14 cellular contexts compared by ENCODE assay signal in the genomic region with DNA sequence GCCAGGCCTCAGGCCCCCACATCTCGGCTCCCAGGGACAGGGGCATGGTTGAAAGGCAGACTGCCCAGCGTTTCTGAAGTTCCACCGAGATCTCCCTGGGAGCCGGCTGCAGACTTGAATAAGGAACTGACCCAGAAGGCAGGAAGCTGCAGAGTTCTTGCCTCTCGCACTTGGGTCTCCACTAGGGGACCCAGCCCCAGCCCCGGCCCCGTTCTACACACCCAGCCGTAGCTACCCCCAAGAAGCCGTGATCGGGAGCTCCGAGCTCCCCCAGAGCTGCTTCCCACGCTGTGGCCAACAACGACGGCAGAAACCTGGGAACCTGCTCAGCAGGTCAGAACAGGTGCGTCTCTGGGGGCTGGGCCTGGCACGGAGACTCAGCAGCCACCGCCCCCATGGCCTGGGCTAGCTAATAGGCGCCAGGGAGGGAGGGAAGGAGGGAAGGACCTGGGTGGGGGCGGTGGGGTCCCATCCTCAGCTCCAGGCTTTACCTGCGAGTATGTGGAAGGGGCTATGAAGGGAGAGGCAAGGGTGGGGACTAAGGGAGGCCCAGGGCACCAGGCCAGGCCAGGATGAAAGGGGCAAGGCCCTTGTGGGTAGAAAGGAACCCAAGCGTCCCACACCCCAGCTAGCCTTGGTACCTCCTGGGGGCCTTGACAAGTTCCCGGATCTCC. TPM values are rescaled to one million over a fixed set of nuclear protein-coding genes. Genes with fewer than 3 reads are reported as not detected.
A peak's percentile ranks its signal among the peaks of the same experiment; 100 is the strongest.
DNase-seq lines count a peak whose midpoint lies in the region; ATAC-seq and TF ChIP-seq lines count a peak whose summit lies in the region.
"Had no signal": no experiment of that assay in that cellular context is flagged by ENCODE, and none has a peak within 500 bp of the region (broad histone marks: within the 10 kb centered on the region; RNA-seq: fewer than 3 reads in every experiment).

A gene (minus strand): TSS at position 308 of the 674 bp plus-strand sequence. CDS start 262 bp downstream, at position 46.

- TF ChIP-seq POLR2A in gastroesophageal sphincter (IDR thresholded peaks at IDR 0.05), result no peak

- H3K4me3 Mint-ChIP-seq in CD14-positive monocyte, result peak within 1 kb of the TSS; percentile 43 to 55
- no peak within 1 kb of the TSS for H3K4me3 Mint-ChIP-seq in naive thymus-derived CD4-positive, alpha-beta T cell
- H3K4me3 Mint-ChIP-seq: activated CD4-positive, alpha-beta memory T cell treated with anti-CD3 and anti-CD28 coated beads for 36 hours; activated naive CD4-positive, alpha-beta T cell treated with anti-CD3 and anti-CD28 coated beads for 36 hours had no signal

- DNase-seq in CD14-positive monocyte (ENCODE audit: low spot score) (peak; percentile 55), epithelial cell of esophagus (ENCODE audit: low read depth) (peak; percentile 93), cerebellar nuclear complex (lab: John Stamatoyannopoulos, UW) (no peak), NCI-H1694 (lab: John Stamatoyannopoulos, UW) (no peak)
- DNase-seq in naive thymus-derived CD4-positive, alpha-beta T cell, result no peak
- DNase-seq: activated CD4-positive, alpha-beta memory T cell treated with anti-CD3 and anti-CD28 coated beads for 36 hours; activated naive CD4-positive, alpha-beta T cell treated with anti-CD3 and anti-CD28 coated beads for 36 hours; NCI-H524; stimulated activated CD4-positive, alpha-beta T cell treated with anti-CD3 and anti-CD28 coated beads, Interleukin-2, amount 100 ng/mL, for 24 hours; stimulated activated naive CD8-positive, alpha-beta T cell treated with anti-CD3 and anti-CD28 coated beads, Interleukin-15, Interleukin-2, amounts not matched to agents 100 U/mL and 50 U/mL, for 24 hours had no signal

- H3K27ac ChIP-seq in naive thymus-derived CD4-positive, alpha-beta T cell (ENCODE audit: low read depth, low read length), result no peak within 1 kb of the TSS
- no peak within 1 kb of the TSS for H3K27ac ChIP-seq in gastroesophageal sphincter

- peaks cover 3% of the 10 kb centered on the region in 2 donors for H3K36me3 Mint-ChIP-seq in CD14-positive monocyte
- no peaks in the 10 kb centered on the region for H3K36me3 Mint-ChIP-seq in naive thymus-derived CD4-positive, alpha-beta T cell
- H3K36me3 Mint-ChIP-seq: activated CD4-positive, alpha-beta memory T cell treated with anti-CD3 and anti-CD28 coated beads for 36 hours had no signal

- peak; percentile 67; the same call in 1 of the 2 replicates for TF ChIP-seq EP300 in Ishikawa (IDR thresholded peaks at IDR 0.05; ENCODE audit: borderline replicate concordance)
- no peak for TF ChIP-seq EP300 in gastroesophageal sphincter (IDR thresholded peaks at IDR 0.05)

- ATAC-seq in naive thymus-derived CD4-positive, alpha-beta T cell, result peak; percentile 43
- ATAC-seq in HG02763 (IDR thresholded peaks at IDR 0.05; ENCODE audit: unreplicated experiment), result no peak
- ATAC-seq in gastroesophageal sphincter, result no peak
- ATAC-seq: stimulated activated naive CD8-positive, alpha-beta T cell treated with anti-CD3 and anti-CD28 coated beads, Interleukin-15, Interleukin-2, amounts not matched to agents 100 U/mL and 50 U/mL, for 24 hours had no signal

- no peaks in the 10 kb centered on the region for H3K4me1 ChIP-seq in naive thymus-derived CD4-positive, alpha-beta T cell (ENCODE audit: control insufficient read depth in 2 of 2, insufficient read depth in 2 of 2, low read length in 2 of 2)
- H3K4me1 ChIP-seq in gastroesophageal sphincter, result no peaks in the 10 kb centered on the region

- 60 to 64% methylated on average over 6 to 8 of the region's 22 CpGs for WGBS in gastroesophageal sphincter (ENCODE audit: low coverage in 1 of 2), 2 donors

- H3K4me3 ChIP-seq in epithelial cell of esophagus (ENCODE audit: low read length), result peak within 1 kb of the TSS; percentile 88
- no peak within 1 kb of the TSS for H3K4me3 ChIP-seq in naive thymus-derived CD4-positive, alpha-beta T cell (ENCODE audit: low read length)
- H3K4me3 ChIP-seq in gastroesophageal sphincter, result no peak within 1 kb of the TSS
- H3K4me3 ChIP-seq: BLaER1 treated with 17β-estradiol and CSF1 and Interleukin-3, amounts not matched to agents 10 nM and 100 nM had no signal

- no peak for TF ChIP-seq RAD21 in Ishikawa (IDR thresholded peaks at IDR 0.05; ENCODE audit: low read depth)

- POLR2A ChIA-PET in naive thymus-derived CD4-positive, alpha-beta T cell (lab: Charles Lee), result interaction anchor here (0.6 to 1.1 kb wide), 4 partner anchors 7 to 865 kb away, joined by 3 read pairs; no protein-coding TSS in a partner anchor

- no peaks in the 10 kb centered on the region for H3K27me3 ChIP-seq in naive thymus-derived CD4-positive, alpha-beta T cell (ENCODE audit: control insufficient read depth in 2 of 2, insufficient read depth in 2 of 2, low read length in 2 of 2)
- H3K27me3 ChIP-seq in gastroesophageal sphincter, result peaks cover 6% of the 10 kb centered on the region
- H3K27me3 ChIP-seq: BLaER1 treated with 17β-estradiol and CSF1 and Interleukin-3, amounts not matched to agents 10 nM and 100 nM had no signal

- H3K36me3 ChIP-seq in naive thymus-derived CD4-positive, alpha-beta T cell (ENCODE audit: control insufficient read depth in 2 of 3, insufficient read depth in 3 of 3, low read length in 3 of 3), result no peaks in the 10 kb centered on the region
- H3K36me3 ChIP-seq in gastroesophageal sphincter, result no peaks in the 10 kb centered on the region
- H3K36me3 ChIP-seq: BLaER1 treated with 17β-estradiol and CSF1 and Interleukin-3, amounts not matched to agents 10 nM and 100 nM had no signal

- peaks cover 1 to 7% (median 7%) of the 10 kb centered on the region in 3 donors for H3K27me3 Mint-ChIP-seq in CD14-positive monocyte (ENCODE audit: low read depth in 3 of 3)
- peaks cover 0 to 4% (median 0%) of the 10 kb centered on the region in 5 donors for H3K27me3 Mint-ChIP-seq in naive thymus-derived CD4-positive, alpha-beta T cell
- H3K27me3 Mint-ChIP-seq: activated CD4-positive, alpha-beta memory T cell treated with anti-CD3 and anti-CD28 coated beads for 36 hours had no signal

- peaks cover 0 to 2% (median 0%) of the 10 kb centered on the region in 7 donors for H3K9me3 Mint-ChIP-seq in CD14-positive monocyte
- H3K9me3 Mint-ChIP-seq in naive thymus-derived CD4-positive, alpha-beta T cell, result peaks cover 0 to 5% (median 0%) of the 10 kb centered on the region in 11 donors
- H3K9me3 Mint-ChIP-seq: activated CD4-positive, alpha-beta memory T cell treated with anti-CD3 and anti-CD28 coated beads for 36 hours; activated naive CD4-positive, alpha-beta T cell treated with anti-CD3 and anti-CD28 coated beads for 36 hours had no signal

- intact Hi-C loops in CD14-positive monocyte (cut with micrococcal nuclease), result no loop called here
- intact Hi-C loops in naive thymus-derived CD4-positive, alpha-beta T cell (cut with micrococcal nuclease), result no loop called here

- H3K4me1 Mint-ChIP-seq in CD14-positive monocyte, result peaks cover 49% of the 10 kb centered on the region
- H3K4me1 Mint-ChIP-seq in naive thymus-derived CD4-positive, alpha-beta T cell, result peaks cover 6 to 37% (median 17%) of the 10 kb centered on the region in 7 donors

- no peaks in the 10 kb centered on the region for H3K9me3 ChIP-seq in naive thymus-derived CD4-positive, alpha-beta T cell (ENCODE audit: control insufficient read depth in 2 of 3, low read length in 3 of 3)
- H3K9me3 ChIP-seq in gastroesophageal sphincter, result no peaks in the 10 kb centered on the region
- H3K9me3 ChIP-seq: BLaER1 treated with 17β-estradiol and CSF1 and Interleukin-3, amounts not matched to agents 10 nM and 100 nM had no signal

- CTCF ChIA-PET in naive thymus-derived CD4-positive, alpha-beta T cell (lab: Charles Lee), result interaction anchor here (0.6 kb wide), 2 partner anchors 17 to 52 kb away, joined by 3 read pairs; no protein-coding TSS in a partner anchor

- TF ChIP-seq CTCF in CD14-positive monocyte (IDR thresholded peaks at IDR 0.05), result peak; percentile 9
- no peak for TF ChIP-seq CTCF in epithelial cell of esophagus (IDR thresholded peaks at IDR 0.05; ENCODE audit: insufficient read depth, low read depth, low read length, missing control alignments)
- TF ChIP-seq CTCF in gastroesophageal sphincter (IDR thresholded peaks at IDR 0.05), result no peak

- H3K27ac Mint-ChIP-seq in CD14-positive monocyte, result peak within 1 kb of the TSS; percentile 33 to 89 (median 77)
- H3K27ac Mint-ChIP-seq in naive thymus-derived CD4-positive, alpha-beta T cell, result peak within 1 kb of the TSS in 1 of 9 donors; percentile 41
- H3K27ac Mint-ChIP-seq: activated CD4-positive, alpha-beta memory T cell treated with anti-CD3 and anti-CD28 coated beads for 36 hours; activated naive CD4-positive, alpha-beta T cell treated with anti-CD3 and anti-CD28 coated beads for 36 hours had no signal

TF ChIP-seq in Ishikawa, 13 proteins besides CTCF, POLR2A, EP300 and RAD21 (continues in another document):
- TF ChIP-seq CEBPB (IDR thresholded peaks at IDR 0.05) (no peak), EGR1 (IDR thresholded peaks at IDR 0.05) (peak; percentile 60; the same call in 1 of the 2 replicates), TEAD4 (IDR thresholded peaks at IDR 0.05) (0 out of 2 replicates have a peak, but pooled peaks have one; percentile 40), NFIC (IDR thresholded peaks at IDR 0.05) (peak; percentile 80), TAF1 (IDR thresholded peaks at IDR 0.05; ENCODE audit: low read depth) (no peak), TCF12 (IDR thresholded peaks at IDR 0.05; ENCODE audit: low read depth) (peak; percentile 82)
- TF ChIP-seq, protein P1, sequence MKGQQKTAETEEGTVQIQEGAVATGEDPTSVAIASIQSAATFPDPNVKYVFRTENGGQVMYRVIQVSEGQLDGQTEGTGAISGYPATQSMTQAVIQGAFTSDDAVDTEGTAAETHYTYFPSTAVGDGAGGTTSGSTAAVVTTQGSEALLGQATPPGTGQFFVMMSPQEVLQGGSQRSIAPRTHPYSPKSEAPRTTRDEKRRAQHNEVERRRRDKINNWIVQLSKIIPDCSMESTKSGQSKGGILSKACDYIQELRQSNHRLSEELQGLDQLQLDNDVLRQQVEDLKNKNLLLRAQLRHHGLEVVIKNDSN (IDR thresholded peaks at IDR 0.05), result peak; percentile 46
- TF ChIP-seq, protein P2, sequence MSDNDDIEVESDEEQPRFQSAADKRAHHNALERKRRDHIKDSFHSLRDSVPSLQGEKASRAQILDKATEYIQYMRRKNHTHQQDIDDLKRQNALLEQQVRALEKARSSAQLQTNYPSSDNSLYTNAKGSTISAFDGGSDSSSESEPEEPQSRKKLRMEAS (IDR thresholded peaks at IDR 0.05), result peak; percentile 94

RNA-seq across cellular contexts. Expression of the gene that starts here (rescaled TPM):
- polyA plus RNA-seq in CD14-positive monocyte, result under 1 TPM in 1 of 2 donors, not detected in 1; 0.07 TPM
- not detected for total RNA-seq in naive thymus-derived CD4-positive, alpha-beta T cell
- polyA plus RNA-seq in naive thymus-derived CD4-positive, alpha-beta T cell, result not detected
- total RNA-seq in gastroesophageal sphincter, result 1 to 10 TPM in 1 of 4 donors, under 1 TPM in 1, not detected in 2; 0.27 to 1.9 TPM
- total RNA-seq: activated naive CD4-positive, alpha-beta T cell treated with anti-CD3 and anti-CD28 coated beads for 36 hours had no signal

Comparison
In these comparisons a context has a peak if more than half of its experiments do, and no peak if none do; other contexts are left out.
1. Peak in DNase-seq in CD14-positive monocyte; RNA of the gene not detected or under 1 TPM.
2. Peak in ATAC-seq in naive thymus-derived CD4-positive, alpha-beta T cell; RNA of the gene not detected or under 1 TPM.
3. H3K4me3 Mint-ChIP-seq: peak in CD14-positive monocyte (2 of 2); none in naive thymus-derived CD4-positive, alpha-beta T cell (0 of 10).